Comparison of ENCODE assay signal across 8 cellular contexts in the genomic region with DNA sequence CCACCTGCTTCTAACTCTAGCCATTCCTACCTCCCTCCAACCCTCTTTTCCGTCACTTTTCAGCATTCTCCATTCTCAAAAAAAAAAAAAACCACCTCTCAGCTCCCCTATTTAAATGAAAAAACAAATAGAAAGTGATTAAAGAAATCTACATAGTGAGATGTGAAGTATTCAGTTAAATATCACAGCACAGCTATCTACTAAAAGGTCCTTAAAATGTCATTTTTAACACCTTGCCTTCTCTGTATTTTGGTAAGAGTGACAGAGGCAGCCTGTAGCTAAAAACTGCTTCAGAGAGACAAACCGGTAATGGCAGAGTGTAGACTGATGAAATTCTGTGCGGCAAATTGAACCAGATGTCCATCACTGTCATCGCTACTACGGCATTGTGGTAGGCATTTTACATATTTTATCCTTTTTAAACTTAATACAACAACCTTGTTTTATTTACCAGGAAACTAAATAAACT. TPM values are rescaled to one million over a fixed set of nuclear protein-coding genes. Genes with fewer than 3 reads are reported as not detected.
A peak's percentile ranks its signal among the peaks of the same experiment; 100 is the strongest.
DNase-seq lines count a peak whose midpoint lies in the region; ATAC-seq and TF ChIP-seq lines count a peak whose summit lies in the region.

No MANE protein-coding gene starts in this region.

- H2AFZ ChIP-seq in OCI-LY7 (ENCODE audit: low read length), result peak overlapping the region; percentile 99

- H3K4me2 ChIP-seq in OCI-LY7 (ENCODE audit: low read length), result peak overlapping the region; percentile 82

- peaks cover 25% of the 10 kb centered on the region for H3K36me3 ChIP-seq in OCI-LY7 (ENCODE audit: insufficient read depth, low read length)
- no peaks in the 10 kb centered on the region for H3K36me3 ChIP-seq in ectodermal cell (ENCODE audit: control insufficient read depth, insufficient read depth, low read length)

- peaks cover 9% of the 10 kb centered on the region; the same call in 1 of the 2 replicates for H3K79me2 ChIP-seq in OCI-LY7 (ENCODE audit: insufficient read depth, low read depth, low read length)

- peak overlapping the region; percentile 86 to 94 for H3K27ac Mint-ChIP-seq in natural killer cell

- H3K4me3 ChIP-seq in GM08714 (ENCODE audit: low read length) (peak overlapping the region; percentile 93), OCI-LY7 (ENCODE audit: low read depth, low read length, poor library complexity, severe bottlenecking) (peak overlapping the region; percentile 79), ectodermal cell (ENCODE audit: insufficient read depth, low read depth, low read length) (peak overlapping the region; percentile 84)

- H3K4me3 Mint-ChIP-seq in natural killer cell, result peak overlapping the region; percentile 86

- no peaks in the 10 kb centered on the region for H3K9me3 Mint-ChIP-seq in natural killer cell

- H3K36me3 Mint-ChIP-seq in natural killer cell, result no peaks in the 10 kb centered on the region

- H3K27me3 ChIP-seq in ectodermal cell (ENCODE audit: control insufficient read depth, insufficient read depth, low read length, poor library complexity, severe bottlenecking), result no peaks in the 10 kb centered on the region

- peaks cover 14 to 19% of the 10 kb centered on the region in 2 donors for H3K4me1 Mint-ChIP-seq in natural killer cell

- CTCF ChIA-PET in OCI-LY7 (lab: Charles Lee; ENCODE audit: unreplicated experiment), result interaction anchor here (0.9 kb wide), 1 partner anchor 27 kb away, joined by 3 read pairs; no protein-coding TSS in a partner anchor

- H4K20me1 ChIP-seq in OCI-LY7 (ENCODE audit: insufficient read depth, low read length), result no peaks in the 10 kb centered on the region

- H3K9me3 ChIP-seq in OCI-LY7 (ENCODE audit: low read length) (no peaks in the 10 kb centered on the region), ectodermal cell (ENCODE audit: control insufficient read depth, low read length) (no peaks in the 10 kb centered on the region)

- DNase-seq in OCI-LY7 (ENCODE audit: low spot score), result peak; percentile 8
- DNase-seq in natural killer cell, result no peak

- BruUV-seq in OCI-LY7 (replicated peaks; lab: Mats Ljungman, UMichigan), result no TSS peak

- no peaks in the 10 kb centered on the region for H3K9me2 ChIP-seq in OCI-LY7 (ENCODE audit: insufficient read depth, low read length)

- ATAC-seq in natural killer cell (no peak), GM18517 (IDR thresholded peaks at IDR 0.05; ENCODE audit: unreplicated experiment) (no peak), GM21367 (IDR thresholded peaks at IDR 0.05; ENCODE audit: unreplicated experiment) (no peak), HG02870 (IDR thresholded peaks at IDR 0.05; ENCODE audit: unreplicated experiment) (no peak), GM19351 (IDR thresholded peaks at IDR 0.05; ENCODE audit: unreplicated experiment) (no peak)

- no peaks in the 10 kb centered on the region for H3K27me3 Mint-ChIP-seq in natural killer cell (ENCODE audit: low read depth in 2 of 2)

- no peak for TF ChIP-seq CTCF in OCI-LY7 (conservative IDR thresholded peaks at IDR 0.05; ENCODE audit: low read length)
- TF ChIP-seq CTCF in natural killer cell (IDR thresholded peaks at IDR 0.05), result no peak

- WGBS in ectodermal cell, 2 experiments, result 71 to 77% methylated on average over 5 of the region's 5 CpGs

- no peak overlapping the region for H3K27ac ChIP-seq in OCI-LY7 (ENCODE audit: low read depth, low read length, poor library complexity, severe bottlenecking)
- H3K27ac ChIP-seq in ectodermal cell (ENCODE audit: insufficient read depth, low read depth, low read length, poor library complexity, severe bottlenecking), result no peak overlapping the region

- intact Hi-C loops in OCI-LY7 (cut with micrococcal nuclease; ENCODE audit: unreplicated experiment) (loop anchor here (5.0 kb wide), 1 partner anchor 269 kb away; a partner anchor contains a TSS), natural killer cell (cut with micrococcal nuclease) (loop anchor here (1.0 to 2.0 kb wide), 3 partner anchors 8 to 203 kb away; a partner anchor contains a TSS)

- H3K4me1 ChIP-seq in OCI-LY7 (ENCODE audit: insufficient read depth, low read length, poor library complexity, severe bottlenecking), result peaks cover 16% of the 10 kb centered on the region
- no peaks in the 10 kb centered on the region for H3K4me1 ChIP-seq in ectodermal cell (ENCODE audit: control insufficient read depth, insufficient read depth, low read length)

- POLR2A ChIA-PET in OCI-LY7 (lab: Charles Lee), result interaction anchor here (0.6 to 2.3 kb wide), 30 partner anchors 10 to 920 kb away, joined by 3 to 27 read pairs (median 3); a partner anchor contains a TSS

RNA-seq across cellular contexts. Expression of a gene that starts 0.3 kb away (rescaled TPM):
- total RNA-seq in OCI-LY7 (2014; rRNA removed; shearing (Covaris generic)), result 13.8 and 16.8 TPM in 2 replicates
- 21.6 and 23.0 TPM in 2 replicates for total RNA-seq in OCI-LY7 (2022)
- 47.0 TPM for polyA plus RNA-seq in ectodermal cell (2013, experiment 1 of 4)
- 44.8 TPM for polyA plus RNA-seq in ectodermal cell (2013, experiment 2 of 4)
- polyA plus RNA-seq in ectodermal cell (2013, experiment 3 of 4), result 39.6 TPM
- polyA plus RNA-seq in ectodermal cell (2013, experiment 4 of 4), result 47.1 TPM
- total RNA-seq in natural killer cell, result 10 to 100 TPM; 30.6 to 37.1 (median 35.4) TPM

RNA-seq across cellular contexts. Expression of a gene that starts 7.2 kb away (rescaled TPM):
- total RNA-seq in OCI-LY7 (2014; rRNA removed; shearing (Covaris generic)), result 4.2 and 6.2 TPM in 2 replicates
- total RNA-seq in OCI-LY7 (2022), result 5.3 and 5.8 TPM in 2 replicates
- polyA plus RNA-seq in ectodermal cell (2013, experiment 1 of 4), result 4.0 TPM
- polyA plus RNA-seq in ectodermal cell (2013, experiment 2 of 4), result 3.0 TPM
- 3.5 TPM for polyA plus RNA-seq in ectodermal cell (2013, experiment 3 of 4)
- polyA plus RNA-seq in ectodermal cell (2013, experiment 4 of 4), result 3.6 TPM
- 1 to 10 TPM; 2.0 to 4.0 (median 3.3) TPM for total RNA-seq in natural killer cell

RNA-seq across cellular contexts. Expression of a gene that starts 7.6 kb away (rescaled TPM):
- total RNA-seq in OCI-LY7 (2014; rRNA removed; shearing (Covaris generic)), result 14.8 and 17.3 TPM in 2 replicates
- 18.8 and 22.4 TPM in 2 replicates for total RNA-seq in OCI-LY7 (2022)
- 58.3 TPM for polyA plus RNA-seq in ectodermal cell (2013, experiment 1 of 4)
- polyA plus RNA-seq in ectodermal cell (2013, experiment 2 of 4), result 62.5 TPM
- polyA plus RNA-seq in ectodermal cell (2013, experiment 3 of 4), result 59.3 TPM
- 65.6 TPM for polyA plus RNA-seq in ectodermal cell (2013, experiment 4 of 4)
- 1 to 10 TPM; 5.9 to 9.2 (median 7.6) TPM for total RNA-seq in natural killer cell

RNA-seq across cellular contexts. Expression of a gene that starts 39.8 kb away (rescaled TPM):
- not detected in 2 replicates for total RNA-seq in OCI-LY7 (2014; rRNA removed; shearing (Covaris generic))
- total RNA-seq in OCI-LY7 (2022), result not detected in 2 replicates
- polyA plus RNA-seq in ectodermal cell (2013, experiment 1 of 4), result 3.0 TPM
- polyA plus RNA-seq in ectodermal cell (2013, experiment 2 of 4), result 2.5 TPM
- polyA plus RNA-seq in ectodermal cell (2013, experiment 3 of 4), result 6.8 TPM
- polyA plus RNA-seq in ectodermal cell (2013, experiment 4 of 4), result 3.3 TPM
- not detected for total RNA-seq in natural killer cell

RNA-seq across cellular contexts. Expression of a gene that starts 40.8 kb away (rescaled TPM):
- not detected in 2 replicates for total RNA-seq in OCI-LY7 (2014; rRNA removed; shearing (Covaris generic))
- total RNA-seq in OCI-LY7 (2022), result not detected in 2 replicates
- polyA plus RNA-seq in ectodermal cell (2013, experiment 1 of 4), result 0.78 TPM
- 0.91 TPM for polyA plus RNA-seq in ectodermal cell (2013, experiment 2 of 4)
- polyA plus RNA-seq in ectodermal cell (2013, experiment 3 of 4), result 0.96 TPM
- polyA plus RNA-seq in ectodermal cell (2013, experiment 4 of 4), result 0.28 TPM
- not detected for total RNA-seq in natural killer cell
